Comparison of ENCODE assay signal across 8 cellular contexts in the genomic region with DNA sequence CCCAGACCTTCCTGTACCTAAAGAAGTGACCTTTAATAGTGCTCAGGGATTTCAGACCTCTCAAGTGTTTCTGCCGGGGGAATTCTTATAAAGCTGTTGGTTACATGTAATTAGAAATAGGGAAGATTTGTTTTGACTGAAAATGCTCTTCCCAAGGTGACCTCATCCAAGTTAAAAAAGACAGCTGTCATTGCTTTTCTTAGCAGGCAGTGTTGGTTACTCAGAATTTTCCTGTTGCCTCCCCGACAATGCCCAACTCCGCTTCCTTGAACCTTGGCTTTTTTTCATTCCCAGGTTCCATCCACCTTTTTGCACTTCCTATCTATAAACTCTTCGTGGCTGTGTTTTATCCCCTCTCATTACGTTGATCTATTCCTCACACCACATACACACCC. TPM values are rescaled to one million over a fixed set of nuclear protein-coding genes. Genes with fewer than 3 reads are reported as not detected.
A peak's percentile ranks its signal among the peaks of the same experiment; 100 is the strongest.
DNase-seq lines count a peak whose midpoint lies in the region; ATAC-seq and TF ChIP-seq lines count a peak whose summit lies in the region.

No MANE protein-coding gene starts in this region.

- H3K79me2 ChIP-seq in KMS-11 (ENCODE audit: insufficient read depth, low read depth): peaks cover 7% of the 10 kb centered on the region

- H3K9me3 ChIP-seq in BLaER1: peaks cover 6% of the 10 kb centered on the region; the same call in 1 of the 2 replicates
- no peaks in the 10 kb centered on the region for H3K9me3 ChIP-seq in naive thymus-derived CD4-positive, alpha-beta T cell (ENCODE audit: control insufficient read depth in 2 of 3, low read length in 3 of 3)

- no peak for TF ChIP-seq CTCF in KMS-11 (conservative IDR thresholded peaks at IDR 0.05; ENCODE audit: low read depth, low read length)
- TF ChIP-seq CTCF in choroid plexus epithelial cell (conservative IDR thresholded peaks at IDR 0.05; ENCODE audit: low read depth, low read length): no peak

- H3K4me1 ChIP-seq in BLaER1 (peaks cover 32% of the 10 kb centered on the region), KMS-11 (ENCODE audit: low read depth, poor library complexity, severe bottlenecking) (peaks cover 14% of the 10 kb centered on the region)
- peaks cover 14 to 44% of the 10 kb centered on the region in 2 donors for H3K4me1 ChIP-seq in naive thymus-derived CD4-positive, alpha-beta T cell (ENCODE audit: control insufficient read depth in 2 of 2, insufficient read depth in 2 of 2, low read length in 2 of 2)

- POLR2A ChIA-PET in naive thymus-derived CD4-positive, alpha-beta T cell (lab: Charles Lee): interaction anchor here (0.6 to 3.9 kb wide), 16 partner anchors 10 to 262 kb away, joined by 3 to 15 read pairs (median 4); no protein-coding TSS in a partner anchor

- CTCF ChIA-PET in naive thymus-derived CD4-positive, alpha-beta T cell (lab: Charles Lee): interaction anchor here (0.6 kb wide), 1 partner anchor 583 kb away, joined by 3 read pairs; no protein-coding TSS in a partner anchor

- H3K27me3 ChIP-seq in BLaER1 (no peaks in the 10 kb centered on the region), KMS-11 (ENCODE audit: insufficient read depth, low read depth) (no peaks in the 10 kb centered on the region)
- H3K27me3 ChIP-seq in naive thymus-derived CD4-positive, alpha-beta T cell (ENCODE audit: control insufficient read depth in 2 of 2, insufficient read depth in 2 of 2, low read length in 2 of 2): no peaks in the 10 kb centered on the region

- intact Hi-C loops in naive thymus-derived CD4-positive, alpha-beta T cell (cut with micrococcal nuclease): loop anchor here (1.0 to 10.0 kb wide), 11 partner anchors 9 to 331 kb away; no protein-coding TSS in a partner anchor
- intact Hi-C loops in head of caudate nucleus (cut with DNase I): no loop called here

- H3K36me3 ChIP-seq in BLaER1 (peaks cover 20% of the 10 kb centered on the region), KMS-11 (ENCODE audit: insufficient read depth) (no peaks in the 10 kb centered on the region)
- peaks cover 0 to 4% (median 0%) of the 10 kb centered on the region in 3 experiments for H3K36me3 ChIP-seq in naive thymus-derived CD4-positive, alpha-beta T cell (ENCODE audit: control insufficient read depth in 2 of 3, insufficient read depth in 3 of 3, low read length in 3 of 3)

- no peaks in the 10 kb centered on the region for H3K27me3 Mint-ChIP-seq in naive thymus-derived CD4-positive, alpha-beta T cell

- peak overlapping the region; percentile 85 for H3K27ac ChIP-seq in BLaER1
- peak overlapping the region; percentile 63; the same call in 1 of the 2 replicates for H3K27ac ChIP-seq in KMS-11
- H3K27ac ChIP-seq in naive thymus-derived CD4-positive, alpha-beta T cell (ENCODE audit: low read depth, low read length): peak overlapping the region; percentile 88

- peak overlapping the region; percentile 85 for H2AFZ ChIP-seq in KMS-11 (ENCODE audit: low read depth)

- ATAC-seq in naive thymus-derived CD4-positive, alpha-beta T cell: no peak
- ATAC-seq in HG03139 (IDR thresholded peaks at IDR 0.05; ENCODE audit: unreplicated experiment) (no peak), HG03342 (IDR thresholded peaks at IDR 0.05; ENCODE audit: unreplicated experiment) (no peak)

- H3K4me2 ChIP-seq in BLaER1: peak overlapping the region; percentile 79
- peak overlapping the region; percentile 93 for H3K4me2 ChIP-seq in KMS-11

- H3K4me3 ChIP-seq in BLaER1 (peak overlapping the region; percentile 80), KMS-11 (IDR thresholded peaks at IDR 0.05; ENCODE audit: insufficient read depth, low read depth, low read length) (peak overlapping the region; percentile 28), choroid plexus epithelial cell (ENCODE audit: low read depth, low read length) (peak overlapping the region; percentile 83)
- H3K4me3 ChIP-seq in naive thymus-derived CD4-positive, alpha-beta T cell (ENCODE audit: low read length): peak overlapping the region; percentile 85

- DNase-seq in choroid plexus epithelial cell (ENCODE audit: low read depth): no peak
- DNase-seq in naive thymus-derived CD4-positive, alpha-beta T cell: peak in 1 of 9 donors; percentile 9
- no peak for DNase-seq in head of caudate nucleus
- no peak for DNase-seq in activated CD4-positive, CD25-positive, alpha-beta regulatory T cell (lab: John Stamatoyannopoulos, UW)

- peaks cover 42 to 95% (median 78%) of the 10 kb centered on the region in 7 donors for H3K4me1 Mint-ChIP-seq in naive thymus-derived CD4-positive, alpha-beta T cell

- peaks cover 7 to 43% (median 22%) of the 10 kb centered on the region in 5 donors for H3K36me3 Mint-ChIP-seq in naive thymus-derived CD4-positive, alpha-beta T cell

- H4K20me1 ChIP-seq in BLaER1 (no peaks in the 10 kb centered on the region), KMS-11 (ENCODE audit: insufficient read depth) (no peaks in the 10 kb centered on the region)

- peak overlapping the region; percentile 87 for H3K9ac ChIP-seq in BLaER1
- peak overlapping the region; percentile 86 for H3K9ac ChIP-seq in KMS-11

- peaks cover 0 to 3% (median 0%) of the 10 kb centered on the region in 11 donors for H3K9me3 Mint-ChIP-seq in naive thymus-derived CD4-positive, alpha-beta T cell

- H3K27ac Mint-ChIP-seq in naive thymus-derived CD4-positive, alpha-beta T cell: peak overlapping the region; percentile 92 to 100 (median 98)

- H3K4me3 Mint-ChIP-seq in naive thymus-derived CD4-positive, alpha-beta T cell: peak overlapping the region; percentile 89 to 97 (median 94)

RNA-seq across cellular contexts. Expression of a gene that starts 0.8 kb away (rescaled TPM):
- 10 to 100 TPM; 26.3 to 72.2 (median 45.3) TPM for total RNA-seq in naive thymus-derived CD4-positive, alpha-beta T cell
- polyA plus RNA-seq in naive thymus-derived CD4-positive, alpha-beta T cell: 10 to 100 TPM; 53.7 to 57.4 TPM

Comparison
In these comparisons a context has a peak if more than half of its experiments do, and no peak if none do; other contexts are left out.
1. H3K4me3 ChIP-seq: peak in every context shown above with its lines; median percentile 85 in naive thymus-derived CD4-positive, alpha-beta T cell; 83 in choroid plexus epithelial cell; 80 in BLaER1; 28 in KMS-11.